Comparison of ENCODE assay signal across 24 cellular contexts in genomic region chr9:37083654-37084053, GRCh38. TPM values are rescaled to one million over a fixed set of nuclear protein-coding genes. Genes with fewer than 3 reads are reported as not detected.
"Had no signal": no experiment of that assay in that cellular context is flagged by ENCODE, and none has a peak within 500 bp of the region (broad histone marks: within the 10 kb centered on the region; RNA-seq: fewer than 3 reads in every experiment).

No MANE protein-coding gene starts in this region.

- H3K27me3 ChIP-seq: ascending aorta, right atrium auricular region, tibial nerve had no signal

- H3K27ac ChIP-seq: ascending aorta, epithelial cell of prostate, right atrium auricular region, tibial nerve, WERI-Rb-1 had no signal

- DNase-seq: activated CD4-positive, alpha-beta T cell treated with anti-CD3 and anti-CD28 coated beads for 48 hours; activated CD8-positive, alpha-beta T cell treated with anti-CD3 and anti-CD28 coated beads for 36 hours; dermis blood vessel endothelial cell; effector memory CD8-positive, alpha-beta T cell; foreskin melanocyte; kidney glomerular epithelial cell; left ventricle myocardium superior; mesendoderm; stimulated activated CD4-positive, alpha-beta T cell treated with anti-CD3 and anti-CD28 coated beads, Interleukin-15, amount 100 ng/mL, for 24 hours; stimulated activated CD4-positive, alpha-beta T cell treated with anti-CD3 and anti-CD28 coated beads, Interleukin-4, amount 100 ng/mL, for 1 hour; stimulated activated naive CD4-positive, alpha-beta T cell; substantia nigra; T-helper 1 cell; WERI-Rb-1 had no signal

- H3K9me3 ChIP-seq: ascending aorta, right atrium auricular region, tibial nerve had no signal

- H3K4me3 Mint-ChIP-seq: activated CD8-positive, alpha-beta T cell treated with anti-CD3 and anti-CD28 coated beads for 36 hours; activated T-helper 1 cell treated with anti-CD3 and anti-CD28 coated beads, Interleukin-12 subunit alpha, Interleukin-12 subunit beta, Interleukin-2, Interleukin-4 antibody, amounts not matched to agents 30 ng/mL and 10 ng/mL and 1 ng/mL, durations not matched to agents 14 hours and 24 hours and 36 hours; effector memory CD8-positive, alpha-beta T cell had no signal

- H3K9me3 Mint-ChIP-seq: activated CD8-positive, alpha-beta T cell treated with anti-CD3 and anti-CD28 coated beads for 36 hours; effector memory CD8-positive, alpha-beta T cell; nephron had no signal

- H3K4me1 ChIP-seq: ascending aorta had no signal

- ATAC-seq: activated CD8-positive, alpha-beta T cell treated with anti-CD3 and anti-CD28 coated beads for 36 hours; effector memory CD8-positive, alpha-beta T cell; left ventricle myocardium superior had no signal

- H3K27me3 Mint-ChIP-seq: activated CD8-positive, alpha-beta T cell treated with anti-CD3 and anti-CD28 coated beads for 36 hours; effector memory CD8-positive, alpha-beta T cell; progenitor cell of endocrine pancreas had no signal

- H3K27ac Mint-ChIP-seq: activated CD8-positive, alpha-beta T cell treated with anti-CD3 and anti-CD28 coated beads for 36 hours; activated T-helper 1 cell treated with anti-CD3 and anti-CD28 coated beads, Interleukin-12 subunit alpha, Interleukin-12 subunit beta, Interleukin-2, Interleukin-4 antibody, amounts not matched to agents 30 ng/mL and 10 ng/mL and 1 ng/mL, durations not matched to agents 14 hours and 24 hours and 36 hours; effector memory CD8-positive, alpha-beta T cell; nephron; progenitor cell of endocrine pancreas had no signal

- H3K4me3 ChIP-seq: ascending aorta, right atrium auricular region, tibial nerve had no signal

RNA-seq across cellular contexts. Expression of gene PAX5, which starts 49.6 kb away (rescaled TPM):
- total RNA-seq: ascending aorta, bronchial epithelial cell, dermis blood vessel endothelial cell, fibroblast of lung, left ventricle myocardium superior, progenitor cell of endocrine pancreas, skeletal muscle tissue, tibial nerve had no signal
- polyA plus RNA-seq: fibroblast of lung had no signal
